Comparison of ENCODE assay signal across 20 cellular contexts in genomic region chrX:120999413-120999812, GRCh38. TPM values are rescaled to one million over a fixed set of nuclear protein-coding genes. Genes with fewer than 3 reads are reported as not detected.
DNase-seq lines count a peak whose midpoint lies in the region; ATAC-seq and TF ChIP-seq lines count a peak whose summit lies in the region.
"Had no signal": no experiment of that assay in that cellular context is flagged by ENCODE, and none has a peak within 500 bp of the region (broad histone marks: within the 10 kb centered on the region; RNA-seq: fewer than 3 reads in every experiment).

No MANE protein-coding gene starts in this region.

- H3K36me3 ChIP-seq in DOHH2 (ENCODE audit: control insufficient read depth, low read length) (no peaks in the 10 kb centered on the region), MM.1S (replicated peaks; ENCODE audit: insufficient read depth, low read length) (no peaks in the 10 kb centered on the region), stomach (no peaks in the 10 kb centered on the region)
- H3K36me3 ChIP-seq: gastroesophageal sphincter, upper lobe of left lung had no signal

- H3K9me2 ChIP-seq in DOHH2 (replicated peaks; ENCODE audit: control insufficient read depth, low read length) (no peaks in the 10 kb centered on the region), MM.1S (replicated peaks; ENCODE audit: insufficient read depth, low read length) (no peaks in the 10 kb centered on the region)

- peak; percentile 56 for ATAC-seq in GM19324 (IDR thresholded peaks at IDR 0.05; ENCODE audit: low FRiP score, unreplicated experiment)
- ATAC-seq in GM21786 (IDR thresholded peaks at IDR 0.05; ENCODE audit: unreplicated experiment): peak; percentile 74
- ATAC-seq in stimulated activated naive CD8-positive, alpha-beta T cell treated with anti-CD3 and anti-CD28 coated beads, Interleukin-15, Interleukin-2, amounts not matched to agents 100 U/mL and 50 U/mL, for 24 hours: no peak
- ATAC-seq: gastroesophageal sphincter had no signal

- no peak for TF ChIP-seq CTCF in DOHH2 (IDR thresholded peaks at IDR 0.05; ENCODE audit: low read depth, low read length, poor library complexity, severe bottlenecking)
- TF ChIP-seq CTCF in MM.1S (IDR thresholded peaks at IDR 0.05; ENCODE audit: low read length): no peak
- no peak for TF ChIP-seq CTCF in stomach (IDR thresholded peaks at IDR 0.05)

- H3K4me1 ChIP-seq in DOHH2 (ENCODE audit: control insufficient read depth, low read length) (peaks cover 12% of the 10 kb centered on the region), MM.1S (ENCODE audit: low read length) (peaks cover 12% of the 10 kb centered on the region), stomach (no peaks in the 10 kb centered on the region)
- H3K4me1 ChIP-seq: gastroesophageal sphincter, upper lobe of left lung had no signal

- no peaks in the 10 kb centered on the region for H4K20me1 ChIP-seq in DOHH2 (ENCODE audit: control insufficient read depth, insufficient read depth, low read depth, low read length)
- H4K20me1 ChIP-seq in MM.1S (ENCODE audit: insufficient read depth, low read length): no peaks in the 10 kb centered on the region

- H3K4me3 ChIP-seq in DOHH2 (ENCODE audit: low read length) (no peak overlapping the region), MM.1S (ENCODE audit: low read length) (no peak overlapping the region), stomach (no peak overlapping the region)
- H3K4me3 ChIP-seq: gastroesophageal sphincter, upper lobe of left lung had no signal

- H3K27ac ChIP-seq in DOHH2 (ENCODE audit: low read depth, low read length): no peak overlapping the region
- H3K27ac ChIP-seq in MM.1S (ENCODE audit: low read length): no peak overlapping the region
- no peak overlapping the region for H3K27ac ChIP-seq in stomach
- H3K27ac ChIP-seq: gastroesophageal sphincter, upper lobe of left lung had no signal

- DNase-seq in MM.1S: peak; percentile 36
- DNase-seq in stimulated activated CD4-positive, alpha-beta T cell treated with anti-CD3 and anti-CD28 coated beads, Interleukin-4, amount 100 ng/mL, for 4 hours: no peak
- DNase-seq in stimulated activated naive CD8-positive, alpha-beta T cell treated with anti-CD3 and anti-CD28 coated beads, Interleukin-15, Interleukin-2, amounts not matched to agents 100 U/mL and 50 U/mL, for 24 hours: no peak
- no peak for DNase-seq in T-helper 2 cell
- DNase-seq in stomach: no peak
- DNase-seq: activated CD4-positive, alpha-beta T cell treated with anti-CD3 and anti-CD28 coated beads, Interleukin-2, amount 50 U/mL, for 1 hour; CD4-positive, CD25-positive, alpha-beta regulatory T cell; central memory CD4-positive, alpha-beta T cell; DMS53; NCI-H1436 treated with DMSO at 0.1 percent for 48 hours; NCI-H2171 treated with DMSO at 0.1 percent for 48 hours; NCI-H748 treated with DMSO at 0.1 percent for 48 hours; retina; stimulated activated CD4-positive, alpha-beta T cell treated with anti-CD3 and anti-CD28 coated beads, Interleukin-15, amount 100 ng/mL, for 24 hours; upper lobe of left lung had no signal

- H3F3A ChIP-seq in DOHH2 (ENCODE audit: control insufficient read depth, insufficient read depth) (no peaks in the 10 kb centered on the region), MM.1S (ENCODE audit: insufficient read depth, low read length) (no peaks in the 10 kb centered on the region)

- H3K4me2 ChIP-seq in DOHH2 (ENCODE audit: low read length) (peak overlapping the region; percentile 26; the same call in 1 of the 2 replicates), MM.1S (ENCODE audit: low read depth, low read length) (no peak overlapping the region)

- no peak for TF ChIP-seq EP300 in stomach (IDR thresholded peaks at IDR 0.05)

- intact Hi-C loops in stomach (cut with DNase I; ENCODE audit: low total_unique reads): no loop called here

- H3K9ac ChIP-seq in MM.1S (ENCODE audit: low read length): no peak overlapping the region

- H3K9me3 ChIP-seq in DOHH2 (ENCODE audit: control insufficient read depth, insufficient read depth, low read length) (no peaks in the 10 kb centered on the region), MM.1S (replicated peaks; ENCODE audit: insufficient read depth, low read length) (no peaks in the 10 kb centered on the region), stomach (no peaks in the 10 kb centered on the region)
- H3K9me3 ChIP-seq: gastroesophageal sphincter, upper lobe of left lung had no signal

- no peak for TF ChIP-seq POLR2A in stomach (IDR thresholded peaks at IDR 0.05)

- H3K27me3 ChIP-seq in DOHH2 (ENCODE audit: control insufficient read depth, low read length) (no peaks in the 10 kb centered on the region), MM.1S (replicated peaks; ENCODE audit: insufficient read depth, low read length) (no peaks in the 10 kb centered on the region), stomach (no peaks in the 10 kb centered on the region)
- H3K27me3 ChIP-seq: gastroesophageal sphincter, upper lobe of left lung had no signal

- no peaks in the 10 kb centered on the region for H3K79me2 ChIP-seq in DOHH2 (ENCODE audit: control insufficient read depth, low read length)
- no peaks in the 10 kb centered on the region for H3K79me2 ChIP-seq in MM.1S (ENCODE audit: low read length)

- no peak overlapping the region for H2AFZ ChIP-seq in MM.1S (ENCODE audit: low read length)

- 69 to 83% (median 71%) methylated on average over 3 of the region's 3 CpGs for WGBS in stomach, 5 donors

RNA-seq across cellular contexts. Expression of gene CT47A1, which starts 13.9 kb away (rescaled TPM):
- total RNA-seq in stomach: not detected
- not detected for polyA plus RNA-seq in stomach
- total RNA-seq: CD4-positive, CD25-positive, alpha-beta regulatory T cell; gastroesophageal sphincter; upper lobe of left lung had no signal
- polyA plus RNA-seq: CD4-positive, CD25-positive, alpha-beta regulatory T cell; esophagus had no signal

RNA-seq across cellular contexts. Expression of gene CT47A2, which starts 18.7 kb away (rescaled TPM):
- total RNA-seq in stomach: not detected
- polyA plus RNA-seq in stomach: not detected
- total RNA-seq: CD4-positive, CD25-positive, alpha-beta regulatory T cell; gastroesophageal sphincter; upper lobe of left lung had no signal
- polyA plus RNA-seq: CD4-positive, CD25-positive, alpha-beta regulatory T cell; esophagus had no signal

RNA-seq across cellular contexts. Expression of gene CT47A3, which starts 23.5 kb away (rescaled TPM):
- not detected for total RNA-seq in stomach
- polyA plus RNA-seq in stomach: not detected
- total RNA-seq: CD4-positive, CD25-positive, alpha-beta regulatory T cell; gastroesophageal sphincter; upper lobe of left lung had no signal
- polyA plus RNA-seq: CD4-positive, CD25-positive, alpha-beta regulatory T cell; esophagus had no signal

RNA-seq across cellular contexts. Expression of gene CT47A4, which starts 28.4 kb away (rescaled TPM):
- not detected for total RNA-seq in stomach
- polyA plus RNA-seq in stomach: not detected
- total RNA-seq: CD4-positive, CD25-positive, alpha-beta regulatory T cell; gastroesophageal sphincter; upper lobe of left lung had no signal
- polyA plus RNA-seq: CD4-positive, CD25-positive, alpha-beta regulatory T cell; esophagus had no signal

RNA-seq across cellular contexts. Expression of gene CT47A5, which starts 33.3 kb away (rescaled TPM):
- total RNA-seq in stomach: not detected
- not detected for polyA plus RNA-seq in stomach
- total RNA-seq: CD4-positive, CD25-positive, alpha-beta regulatory T cell; gastroesophageal sphincter; upper lobe of left lung had no signal
- polyA plus RNA-seq: CD4-positive, CD25-positive, alpha-beta regulatory T cell; esophagus had no signal
